In the genomic region with DNA sequence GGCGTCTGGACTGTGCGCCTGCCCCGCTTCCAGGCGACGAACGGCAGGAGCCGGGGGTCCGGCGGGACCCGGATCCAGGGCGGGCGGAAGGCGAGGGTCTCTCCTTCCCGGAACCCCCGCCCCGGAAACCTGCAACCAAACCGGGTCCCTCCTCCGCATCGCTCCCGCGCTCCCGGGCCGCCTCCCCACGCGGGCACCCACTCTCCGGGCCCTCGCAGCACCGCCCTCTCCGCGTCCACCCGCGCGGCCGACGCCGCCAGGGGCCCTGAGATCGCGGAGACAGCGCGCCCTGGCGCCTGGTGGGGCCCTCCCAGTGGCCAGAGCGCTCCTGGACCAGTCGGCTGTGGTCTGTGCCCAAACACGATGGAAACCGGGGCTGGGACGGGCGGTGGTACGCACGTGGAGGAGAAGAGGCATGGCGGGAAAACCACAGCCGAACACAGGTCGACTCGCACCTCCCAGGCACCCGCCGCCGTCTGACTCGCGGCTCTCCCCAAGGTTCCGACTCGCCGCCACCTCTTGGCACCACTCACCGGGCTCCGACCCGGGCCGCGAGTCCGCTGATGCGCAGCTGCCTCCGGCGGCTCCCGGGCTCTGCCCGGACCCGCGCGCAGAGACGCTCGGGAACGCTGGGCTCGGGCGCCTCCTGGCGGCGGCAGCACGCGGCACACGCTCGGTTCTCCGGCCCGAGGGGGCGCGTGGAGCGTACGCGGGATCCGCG, we compare ENCODE assay signal across 8 cellular contexts. TPM values are rescaled to one million over a fixed set of nuclear protein-coding genes. Genes with fewer than 3 reads are reported as not detected.
DNase-seq lines count a peak whose midpoint lies in the region; ATAC-seq and TF ChIP-seq lines count a peak whose summit lies in the region.

No MANE protein-coding gene starts in this region.

- no peaks in the 10 kb centered on the region for H3K9me3 ChIP-seq in thymus (ENCODE audit: control insufficient read depth)

- 3% methylated on average over 95 of the region's 95 CpGs for WGBS in thymus

- peaks cover 67% of the 10 kb centered on the region for H3K27me3 ChIP-seq in thymus (ENCODE audit: control insufficient read depth, insufficient read depth)

- peak; percentile 26 for ATAC-seq in omental fat pad (ENCODE audit: low FRiP score)

- peak overlapping the region; percentile 12 for H3K4me3 ChIP-seq in thymus (ENCODE audit: low read length)

- TF ChIP-seq CTCF in omental fat pad (IDR thresholded peaks at IDR 0.05) = no peak

- H3K27ac ChIP-seq in thymus (ENCODE audit: low read depth) = no peak overlapping the region

- no peaks in the 10 kb centered on the region for H3K4me1 ChIP-seq in thymus (ENCODE audit: control insufficient read depth, insufficient read depth, low read length)

- H3K36me3 ChIP-seq in thymus (ENCODE audit: control insufficient read depth, insufficient read depth) = no peaks in the 10 kb centered on the region

- DNase-seq in NCI-H2227 (lab: John Stamatoyannopoulos, UW; ENCODE audit: unreplicated experiment) = peak; percentile 65
- DNase-seq in NCI-H2227 treated with DMSO at 0.1 percent for 48 hours (lab: John Stamatoyannopoulos, UW) = no peak
- peak; percentile 38 for DNase-seq in NOMO-1 treated with dmso at 0.1 percent for 144 hours (lab: John Stamatoyannopoulos, UW; ENCODE audit: unreplicated experiment)
- peak; percentile 27 for DNase-seq in activated gamma-delta T cell treated with anti-CD3 and anti-CD28 coated beads, Interleukin-2, amount 50 U/mL, for 16 hours (ENCODE audit: low read depth)
- peak; percentile 76 for DNase-seq in germinal center (ENCODE audit: low spot score)
- DNase-seq in omental fat pad (ENCODE audit: low spot score) = no peak
- DNase-seq in 8988T = no peak

RNA-seq across cellular contexts. Expression of gene NKX2-2, which starts 7.9 kb away (rescaled TPM):
- total RNA-seq in omental fat pad = not detected
- 0.09 TPM for polyA plus RNA-seq in thymus

Comparison
In these comparisons a context has a peak if more than half of its experiments do, and no peak if none do; other contexts are left out.
1. DNase-seq: peak in NCI-H2227 (single experiment), NOMO-1 treated with dmso at 0.1 percent for 144 hours (single experiment), activated gamma-delta T cell treated with anti-CD3 and anti-CD28 coated beads, Interleukin-2, amount 50 U/mL, for 16 hours (single experiment) and germinal center (single experiment); none in NCI-H2227 treated with DMSO at 0.1 percent for 48 hours (single experiment), omental fat pad (single experiment) and 8988T (single experiment).